ENCODE assay signal across 1 cellular context in the genomic region with DNA sequence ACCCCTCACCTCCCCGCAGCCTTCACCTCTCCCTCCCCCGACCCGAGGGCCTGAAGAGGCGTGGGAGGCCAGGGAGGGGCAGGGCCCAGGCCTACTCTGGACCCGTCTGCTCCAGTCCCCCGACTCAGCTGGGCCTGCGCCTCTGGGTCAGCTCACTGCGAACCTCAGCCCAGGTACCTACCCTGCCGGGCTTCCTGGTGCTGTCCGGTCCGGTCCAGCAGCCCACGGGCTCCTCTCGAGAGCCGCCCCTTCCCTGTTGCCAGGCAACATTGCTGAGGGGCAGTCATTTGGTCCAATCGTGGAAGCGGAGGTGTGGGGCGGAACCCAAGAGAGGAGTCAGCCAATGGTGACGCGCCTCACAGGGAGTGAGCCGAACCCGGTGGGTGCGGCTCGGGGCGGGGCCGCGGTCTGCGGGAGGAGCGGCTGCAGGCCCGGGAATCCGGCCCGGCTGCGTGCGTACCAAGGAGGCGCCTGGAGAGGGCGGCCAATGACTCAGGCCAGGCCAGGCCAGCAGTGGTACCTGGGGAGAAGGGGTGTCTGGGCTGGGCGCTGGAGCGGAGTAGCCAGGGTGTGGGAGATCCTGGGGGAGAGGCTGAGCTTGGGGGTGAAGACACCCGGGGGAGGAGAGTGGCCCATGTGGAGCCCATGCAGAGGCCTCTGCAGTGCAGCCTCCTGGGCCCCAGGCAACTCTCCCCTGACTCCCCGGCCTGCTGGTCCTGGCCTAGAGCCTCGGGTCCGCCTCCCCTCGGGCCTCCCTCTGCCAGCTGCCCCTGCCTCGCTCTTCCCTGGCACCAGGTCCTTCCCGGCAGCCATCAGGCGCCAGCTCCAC.
TF ChIP-seq lines count a peak whose summit lies in the region.

A gene with protein sequence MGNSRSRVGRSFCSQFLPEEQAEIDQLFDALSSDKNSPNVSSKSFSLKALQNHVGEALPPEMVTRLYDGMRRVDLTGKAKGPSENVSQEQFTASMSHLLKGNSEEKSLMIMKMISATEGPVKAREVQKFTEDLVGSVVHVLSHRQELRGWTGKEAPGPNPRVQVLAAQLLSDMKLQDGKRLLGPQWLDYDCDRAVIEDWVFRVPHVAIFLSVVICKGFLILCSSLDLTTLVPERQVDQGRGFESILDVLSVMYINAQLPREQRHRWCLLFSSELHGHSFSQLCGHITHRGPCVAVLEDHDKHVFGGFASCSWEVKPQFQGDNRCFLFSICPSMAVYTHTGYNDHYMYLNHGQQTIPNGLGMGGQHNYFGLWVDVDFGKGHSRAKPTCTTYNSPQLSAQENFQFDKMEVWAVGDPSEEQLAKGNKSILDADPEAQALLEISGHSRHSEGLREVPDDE (minus strand): TSS at position 240 of the 829 bp plus-strand sequence. CDS start 6,573 bp downstream, outside the sequence.

TF ChIP-seq in HepG2, 621 proteins besides CTCF, POLR2A, EP300 and RAD21 (continued from another document and continues in another):
- TF ChIP-seq, protein P1, sequence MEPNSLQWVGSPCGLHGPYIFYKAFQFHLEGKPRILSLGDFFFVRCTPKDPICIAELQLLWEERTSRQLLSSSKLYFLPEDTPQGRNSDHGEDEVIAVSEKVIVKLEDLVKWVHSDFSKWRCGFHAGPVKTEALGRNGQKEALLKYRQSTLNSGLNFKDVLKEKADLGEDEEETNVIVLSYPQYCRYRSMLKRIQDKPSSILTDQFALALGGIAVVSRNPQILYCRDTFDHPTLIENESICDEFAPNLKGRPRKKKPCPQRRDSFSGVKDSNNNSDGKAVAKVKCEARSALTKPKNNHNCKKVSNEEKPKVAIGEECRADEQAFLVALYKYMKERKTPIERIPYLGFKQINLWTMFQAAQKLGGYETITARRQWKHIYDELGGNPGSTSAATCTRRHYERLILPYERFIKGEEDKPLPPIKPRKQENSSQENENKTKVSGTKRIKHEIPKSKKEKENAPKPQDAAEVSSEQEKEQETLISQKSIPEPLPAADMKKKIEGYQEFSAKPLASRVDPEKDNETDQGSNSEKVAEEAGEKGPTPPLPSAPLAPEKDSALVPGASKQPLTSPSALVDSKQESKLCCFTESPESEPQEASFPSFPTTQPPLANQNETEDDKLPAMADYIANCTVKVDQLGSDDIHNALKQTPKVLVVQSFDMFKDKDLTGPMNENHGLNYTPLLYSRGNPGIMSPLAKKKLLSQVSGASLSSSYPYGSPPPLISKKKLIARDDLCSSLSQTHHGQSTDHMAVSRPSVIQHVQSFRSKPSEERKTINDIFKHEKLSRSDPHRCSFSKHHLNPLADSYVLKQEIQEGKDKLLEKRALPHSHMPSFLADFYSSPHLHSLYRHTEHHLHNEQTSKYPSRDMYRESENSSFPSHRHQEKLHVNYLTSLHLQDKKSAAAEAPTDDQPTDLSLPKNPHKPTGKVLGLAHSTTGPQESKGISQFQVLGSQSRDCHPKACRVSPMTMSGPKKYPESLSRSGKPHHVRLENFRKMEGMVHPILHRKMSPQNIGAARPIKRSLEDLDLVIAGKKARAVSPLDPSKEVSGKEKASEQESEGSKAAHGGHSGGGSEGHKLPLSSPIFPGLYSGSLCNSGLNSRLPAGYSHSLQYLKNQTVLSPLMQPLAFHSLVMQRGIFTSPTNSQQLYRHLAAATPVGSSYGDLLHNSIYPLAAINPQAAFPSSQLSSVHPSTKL (CRISPR knock-in tag; IDR thresholded peaks at IDR 0.05): no peak; the same call in 1 of the 2 replicates
- TF ChIP-seq SP5 (CRISPR knock-in tag; IDR thresholded peaks at IDR 0.05; ENCODE audit: borderline replicate concordance, low read depth) (0 out of 2 replicates have a peak, but pooled peaks have one; percentile 54), HDAC1 (CRISPR knock-in tag; IDR thresholded peaks at IDR 0.05) (peak; percentile 60), ZNF569 (CRISPR knock-in tag; IDR thresholded peaks at IDR 0.05; ENCODE audit: borderline replicate concordance) (0 out of 2 replicates have a peak, but pooled peaks have one; percentile 33), ZSCAN25 (CRISPR knock-in tag; IDR thresholded peaks at IDR 0.05) (no peak; the same call in 1 of the 2 replicates), ZNF652 (CRISPR knock-in tag; IDR thresholded peaks at IDR 0.05; ENCODE audit: borderline replicate concordance, low read depth) (no peak), U2AF1 (optimal IDR thresholded peaks at IDR 0.05; ENCODE audit: low read depth, low read length) (no peak), YEATS4 (CRISPR knock-in tag; IDR thresholded peaks at IDR 0.05; ENCODE audit: borderline replicate concordance) (peak; percentile 87), SRSF4 (IDR thresholded peaks at IDR 0.05; ENCODE audit: low read depth, low read length, poor library complexity, severe bottlenecking) (no peak), ZNF251 (CRISPR knock-in tag; IDR thresholded peaks at IDR 0.05) (no peak), SIN3B (IDR thresholded peaks at IDR 0.05; ENCODE audit: low read length) (no peak), TAF15 (IDR thresholded peaks at IDR 0.05; ENCODE audit: low read depth, low read length, poor library complexity, severe bottlenecking) (peak; percentile 54), ZNF367 (CRISPR knock-in tag; IDR thresholded peaks at IDR 0.05; ENCODE audit: borderline replicate concordance) (no peak), RARG (CRISPR knock-in tag; IDR thresholded peaks at IDR 0.05; ENCODE audit: low read depth) (no peak), KLF13 (CRISPR knock-in tag; IDR thresholded peaks at IDR 0.05) (peak; percentile 34; the same call in 1 of the 2 replicates), ZNF766 (CRISPR knock-in tag; IDR thresholded peaks at IDR 0.05; ENCODE audit: borderline replicate concordance) (no peak)
- TF ChIP-seq, protein P2, sequence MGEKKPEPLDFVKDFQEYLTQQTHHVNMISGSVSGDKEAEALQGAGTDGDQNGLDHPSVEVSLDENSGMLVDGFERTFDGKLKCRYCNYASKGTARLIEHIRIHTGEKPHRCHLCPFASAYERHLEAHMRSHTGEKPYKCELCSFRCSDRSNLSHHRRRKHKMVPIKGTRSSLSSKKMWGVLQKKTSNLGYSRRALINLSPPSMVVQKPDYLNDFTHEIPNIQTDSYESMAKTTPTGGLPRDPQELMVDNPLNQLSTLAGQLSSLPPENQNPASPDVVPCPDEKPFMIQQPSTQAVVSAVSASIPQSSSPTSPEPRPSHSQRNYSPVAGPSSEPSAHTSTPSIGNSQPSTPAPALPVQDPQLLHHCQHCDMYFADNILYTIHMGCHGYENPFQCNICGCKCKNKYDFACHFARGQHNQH (CRISPR knock-in tag; IDR thresholded peaks at IDR 0.05): peak; percentile 21; the same call in 1 of the 2 replicates
- TF ChIP-seq, protein P3, sequence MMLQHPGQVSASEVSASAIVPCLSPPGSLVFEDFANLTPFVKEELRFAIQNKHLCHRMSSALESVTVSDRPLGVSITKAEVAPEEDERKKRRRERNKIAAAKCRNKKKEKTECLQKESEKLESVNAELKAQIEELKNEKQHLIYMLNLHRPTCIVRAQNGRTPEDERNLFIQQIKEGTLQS (CRISPR knock-in tag; IDR thresholded peaks at IDR 0.05): peak; percentile 23
- TF ChIP-seq, protein P4, sequence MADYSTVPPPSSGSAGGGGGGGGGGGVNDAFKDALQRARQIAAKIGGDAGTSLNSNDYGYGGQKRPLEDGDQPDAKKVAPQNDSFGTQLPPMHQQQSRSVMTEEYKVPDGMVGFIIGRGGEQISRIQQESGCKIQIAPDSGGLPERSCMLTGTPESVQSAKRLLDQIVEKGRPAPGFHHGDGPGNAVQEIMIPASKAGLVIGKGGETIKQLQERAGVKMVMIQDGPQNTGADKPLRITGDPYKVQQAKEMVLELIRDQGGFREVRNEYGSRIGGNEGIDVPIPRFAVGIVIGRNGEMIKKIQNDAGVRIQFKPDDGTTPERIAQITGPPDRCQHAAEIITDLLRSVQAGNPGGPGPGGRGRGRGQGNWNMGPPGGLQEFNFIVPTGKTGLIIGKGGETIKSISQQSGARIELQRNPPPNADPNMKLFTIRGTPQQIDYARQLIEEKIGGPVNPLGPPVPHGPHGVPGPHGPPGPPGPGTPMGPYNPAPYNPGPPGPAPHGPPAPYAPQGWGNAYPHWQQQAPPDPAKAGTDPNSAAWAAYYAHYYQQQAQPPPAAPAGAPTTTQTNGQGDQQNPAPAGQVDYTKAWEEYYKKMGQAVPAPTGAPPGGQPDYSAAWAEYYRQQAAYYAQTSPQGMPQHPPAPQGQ (CRISPR knock-in tag; IDR thresholded peaks at IDR 0.05; ENCODE audit: borderline replicate concordance): no peak
- TF ChIP-seq, protein P5, sequence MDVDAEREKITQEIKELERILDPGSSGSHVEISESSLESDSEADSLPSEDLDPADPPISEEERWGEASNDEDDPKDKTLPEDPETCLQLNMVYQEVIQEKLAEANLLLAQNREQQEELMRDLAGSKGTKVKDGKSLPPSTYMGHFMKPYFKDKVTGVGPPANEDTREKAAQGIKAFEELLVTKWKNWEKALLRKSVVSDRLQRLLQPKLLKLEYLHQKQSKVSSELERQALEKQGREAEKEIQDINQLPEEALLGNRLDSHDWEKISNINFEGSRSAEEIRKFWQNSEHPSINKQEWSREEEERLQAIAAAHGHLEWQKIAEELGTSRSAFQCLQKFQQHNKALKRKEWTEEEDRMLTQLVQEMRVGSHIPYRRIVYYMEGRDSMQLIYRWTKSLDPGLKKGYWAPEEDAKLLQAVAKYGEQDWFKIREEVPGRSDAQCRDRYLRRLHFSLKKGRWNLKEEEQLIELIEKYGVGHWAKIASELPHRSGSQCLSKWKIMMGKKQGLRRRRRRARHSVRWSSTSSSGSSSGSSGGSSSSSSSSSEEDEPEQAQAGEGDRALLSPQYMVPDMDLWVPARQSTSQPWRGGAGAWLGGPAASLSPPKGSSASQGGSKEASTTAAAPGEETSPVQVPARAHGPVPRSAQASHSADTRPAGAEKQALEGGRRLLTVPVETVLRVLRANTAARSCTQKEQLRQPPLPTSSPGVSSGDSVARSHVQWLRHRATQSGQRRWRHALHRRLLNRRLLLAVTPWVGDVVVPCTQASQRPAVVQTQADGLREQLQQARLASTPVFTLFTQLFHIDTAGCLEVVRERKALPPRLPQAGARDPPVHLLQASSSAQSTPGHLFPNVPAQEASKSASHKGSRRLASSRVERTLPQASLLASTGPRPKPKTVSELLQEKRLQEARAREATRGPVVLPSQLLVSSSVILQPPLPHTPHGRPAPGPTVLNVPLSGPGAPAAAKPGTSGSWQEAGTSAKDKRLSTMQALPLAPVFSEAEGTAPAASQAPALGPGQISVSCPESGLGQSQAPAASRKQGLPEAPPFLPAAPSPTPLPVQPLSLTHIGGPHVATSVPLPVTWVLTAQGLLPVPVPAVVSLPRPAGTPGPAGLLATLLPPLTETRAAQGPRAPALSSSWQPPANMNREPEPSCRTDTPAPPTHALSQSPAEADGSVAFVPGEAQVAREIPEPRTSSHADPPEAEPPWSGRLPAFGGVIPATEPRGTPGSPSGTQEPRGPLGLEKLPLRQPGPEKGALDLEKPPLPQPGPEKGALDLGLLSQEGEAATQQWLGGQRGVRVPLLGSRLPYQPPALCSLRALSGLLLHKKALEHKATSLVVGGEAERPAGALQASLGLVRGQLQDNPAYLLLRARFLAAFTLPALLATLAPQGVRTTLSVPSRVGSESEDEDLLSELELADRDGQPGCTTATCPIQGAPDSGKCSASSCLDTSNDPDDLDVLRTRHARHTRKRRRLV (CRISPR knock-in tag; IDR thresholded peaks at IDR 0.05): peak; percentile 22; the same call in 1 of the 2 replicates
- TF ChIP-seq, protein P6, sequence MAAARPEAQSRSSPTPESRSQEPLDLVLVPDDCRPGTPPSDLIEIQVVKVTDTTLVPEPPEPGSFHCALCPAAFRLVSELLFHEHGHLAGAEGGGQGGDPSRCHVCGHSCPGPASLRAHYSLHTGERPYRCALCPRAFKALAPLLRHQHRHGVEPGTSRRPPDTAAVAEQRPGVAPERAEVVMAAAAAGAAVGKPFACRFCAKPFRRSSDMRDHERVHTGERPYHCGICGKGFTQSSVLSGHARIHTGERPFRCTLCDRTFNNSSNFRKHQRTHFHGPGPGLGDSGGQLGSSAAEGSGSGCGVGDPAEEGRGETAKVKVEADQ (CRISPR knock-in tag; IDR thresholded peaks at IDR 0.05; ENCODE audit: borderline replicate concordance): no peak
- TF ChIP-seq, protein P7, sequence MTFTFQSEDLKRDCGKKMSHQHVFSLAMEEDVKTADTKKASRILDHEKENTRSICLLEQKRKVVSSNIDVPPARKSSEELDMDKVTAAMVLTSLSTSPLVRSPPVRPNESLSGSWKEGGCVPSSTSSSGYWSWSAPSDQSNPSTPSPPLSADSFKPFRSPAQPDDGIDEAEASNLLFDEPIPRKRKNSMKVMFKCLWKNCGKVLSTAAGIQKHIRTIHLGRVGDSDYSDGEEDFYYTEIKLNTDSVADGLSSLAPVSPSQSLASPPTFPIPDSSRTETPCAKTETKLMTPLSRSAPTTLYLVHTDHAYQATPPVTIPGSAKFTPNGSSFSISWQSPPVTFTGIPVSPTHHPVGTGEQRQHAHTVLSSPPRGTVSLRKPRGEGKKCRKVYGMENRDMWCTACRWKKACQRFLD (CRISPR knock-in tag; IDR thresholded peaks at IDR 0.05; ENCODE audit: borderline replicate concordance): peak; percentile 55; the same call in 1 of the 2 replicates
- TF ChIP-seq, protein P8, sequence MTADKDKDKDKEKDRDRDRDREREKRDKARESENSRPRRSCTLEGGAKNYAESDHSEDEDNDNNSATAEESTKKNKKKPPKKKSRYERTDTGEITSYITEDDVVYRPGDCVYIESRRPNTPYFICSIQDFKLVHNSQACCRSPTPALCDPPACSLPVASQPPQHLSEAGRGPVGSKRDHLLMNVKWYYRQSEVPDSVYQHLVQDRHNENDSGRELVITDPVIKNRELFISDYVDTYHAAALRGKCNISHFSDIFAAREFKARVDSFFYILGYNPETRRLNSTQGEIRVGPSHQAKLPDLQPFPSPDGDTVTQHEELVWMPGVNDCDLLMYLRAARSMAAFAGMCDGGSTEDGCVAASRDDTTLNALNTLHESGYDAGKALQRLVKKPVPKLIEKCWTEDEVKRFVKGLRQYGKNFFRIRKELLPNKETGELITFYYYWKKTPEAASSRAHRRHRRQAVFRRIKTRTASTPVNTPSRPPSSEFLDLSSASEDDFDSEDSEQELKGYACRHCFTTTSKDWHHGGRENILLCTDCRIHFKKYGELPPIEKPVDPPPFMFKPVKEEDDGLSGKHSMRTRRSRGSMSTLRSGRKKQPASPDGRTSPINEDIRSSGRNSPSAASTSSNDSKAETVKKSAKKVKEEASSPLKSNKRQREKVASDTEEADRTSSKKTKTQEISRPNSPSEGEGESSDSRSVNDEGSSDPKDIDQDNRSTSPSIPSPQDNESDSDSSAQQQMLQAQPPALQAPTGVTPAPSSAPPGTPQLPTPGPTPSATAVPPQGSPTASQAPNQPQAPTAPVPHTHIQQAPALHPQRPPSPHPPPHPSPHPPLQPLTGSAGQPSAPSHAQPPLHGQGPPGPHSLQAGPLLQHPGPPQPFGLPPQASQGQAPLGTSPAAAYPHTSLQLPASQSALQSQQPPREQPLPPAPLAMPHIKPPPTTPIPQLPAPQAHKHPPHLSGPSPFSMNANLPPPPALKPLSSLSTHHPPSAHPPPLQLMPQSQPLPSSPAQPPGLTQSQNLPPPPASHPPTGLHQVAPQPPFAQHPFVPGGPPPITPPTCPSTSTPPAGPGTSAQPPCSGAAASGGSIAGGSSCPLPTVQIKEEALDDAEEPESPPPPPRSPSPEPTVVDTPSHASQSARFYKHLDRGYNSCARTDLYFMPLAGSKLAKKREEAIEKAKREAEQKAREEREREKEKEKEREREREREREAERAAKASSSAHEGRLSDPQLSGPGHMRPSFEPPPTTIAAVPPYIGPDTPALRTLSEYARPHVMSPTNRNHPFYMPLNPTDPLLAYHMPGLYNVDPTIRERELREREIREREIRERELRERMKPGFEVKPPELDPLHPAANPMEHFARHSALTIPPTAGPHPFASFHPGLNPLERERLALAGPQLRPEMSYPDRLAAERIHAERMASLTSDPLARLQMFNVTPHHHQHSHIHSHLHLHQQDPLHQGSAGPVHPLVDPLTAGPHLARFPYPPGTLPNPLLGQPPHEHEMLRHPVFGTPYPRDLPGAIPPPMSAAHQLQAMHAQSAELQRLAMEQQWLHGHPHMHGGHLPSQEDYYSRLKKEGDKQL (CRISPR knock-in tag; IDR thresholded peaks at IDR 0.05; ENCODE audit: low read depth): no peak
